ENCODE assay signal across 22 cellular contexts in genomic region chr21:18744840-18745239, GRCh38.
DNase-seq lines count a peak whose midpoint lies in the region; ATAC-seq, FAIRE-seq and TF ChIP-seq lines count a peak whose summit lies in the region.
"Had no signal": no experiment of that assay in that cellular context is flagged by ENCODE, and none has a peak within 500 bp of the region (broad histone marks: within the 10 kb centered on the region; RNA-seq: fewer than 3 reads in every experiment).

No MANE protein-coding gene starts in this region.

- H3K4me1 Mint-ChIP-seq in WTC11 (peaks cover 11% of the 10 kb centered on the region), nephron progenitor cell (peaks cover 11% of the 10 kb centered on the region)
- H3K4me1 Mint-ChIP-seq: B cell, CD14-positive monocyte had no signal

- intact Hi-C loops in left ventricle myocardium inferior (cut with micrococcal nuclease): no loop called here

- H3K9me3 Mint-ChIP-seq in WTC11: peaks cover 4% of the 10 kb centered on the region; the same call in 1 of the 2 replicates
- H3K9me3 Mint-ChIP-seq in nephron progenitor cell: no peaks in the 10 kb centered on the region

- no peak overlapping the region for H3K9ac ChIP-seq in HUES6 (ENCODE audit: low read length)
- H3K9ac ChIP-seq: SK-N-SH had no signal

- H3K4me3 ChIP-seq in HUES6 (ENCODE audit: low read depth, low read length): no peak overlapping the region
- no peak overlapping the region for H3K4me3 ChIP-seq in left ventricle myocardium inferior
- H3K4me3 ChIP-seq: A549, PC-9 had no signal

- FAIRE-seq in RCC 7860 (lab: Jason Lieb, UNC): no peak
- FAIRE-seq: A549 had no signal

- peaks cover 10% of the 10 kb centered on the region for H3K4me1 ChIP-seq in HUES6 (ENCODE audit: control insufficient read depth, insufficient read depth, low read length)
- H3K4me1 ChIP-seq in left ventricle myocardium inferior: no peaks in the 10 kb centered on the region
- H3K4me1 ChIP-seq: A549 had no signal

- no peaks in the 10 kb centered on the region for H3K36me3 ChIP-seq in HUES6 (ENCODE audit: control insufficient read depth, insufficient read depth, low read length)
- no peaks in the 10 kb centered on the region for H3K36me3 ChIP-seq in left ventricle myocardium inferior

- H3K9me3 ChIP-seq in HUES6 (ENCODE audit: control insufficient read depth, insufficient read depth, low read depth, low read length) (no peaks in the 10 kb centered on the region), left ventricle myocardium inferior (replicated peaks) (no peaks in the 10 kb centered on the region)
- H3K9me3 ChIP-seq: A549, SK-N-SH had no signal

- peak; percentile 74 for ATAC-seq in WTC11
- ATAC-seq: A549 had no signal

- CTCF ChIA-PET in WTC11 (lab: Charles Lee): no interaction called here

- H3K27me3 Mint-ChIP-seq in WTC11 (ENCODE audit: low read depth) (no peaks in the 10 kb centered on the region; the same call in 1 of the 2 replicates), nephron progenitor cell (ENCODE audit: low read depth, poor library complexity) (no peaks in the 10 kb centered on the region)
- H3K27me3 Mint-ChIP-seq: B cell had no signal

- H3K36me3 Mint-ChIP-seq in WTC11 (no peaks in the 10 kb centered on the region), nephron progenitor cell (ENCODE audit: low read depth) (no peaks in the 10 kb centered on the region)
- H3K36me3 Mint-ChIP-seq: CD14-positive monocyte had no signal

- TF ChIP-seq CTCF in WTC11 (IDR thresholded peaks at IDR 0.05): no peak
- TF ChIP-seq CTCF in nephron progenitor cell (IDR thresholded peaks at IDR 0.05): no peak
- TF ChIP-seq CTCF in left ventricle myocardium inferior (IDR thresholded peaks at IDR 0.05; ENCODE audit: borderline replicate concordance): no peak

- POLR2A ChIA-PET in WTC11 (lab: Charles Lee): no interaction called here

- H3K27ac ChIP-seq in HUES6 (ENCODE audit: low read depth, low read length): peak overlapping the region; percentile 13; the same call in 1 of the 2 replicates
- H3K27ac ChIP-seq in left ventricle myocardium inferior (replicated peaks): no peak overlapping the region
- H3K27ac ChIP-seq: A549, PC-9, RWPE1 had no signal

- no peak overlapping the region for H3K4me3 Mint-ChIP-seq in WTC11
- no peak overlapping the region for H3K4me3 Mint-ChIP-seq in nephron progenitor cell
- H3K4me3 Mint-ChIP-seq: B cell, CD14-positive monocyte, H9, HFFc6 had no signal

- H3K27me3 ChIP-seq in HUES6 (ENCODE audit: control insufficient read depth, insufficient read depth, low read length) (no peaks in the 10 kb centered on the region), left ventricle myocardium inferior (ENCODE audit: low read depth) (no peaks in the 10 kb centered on the region)

- H3K27ac Mint-ChIP-seq in WTC11 (no peak overlapping the region), nephron progenitor cell (peak overlapping the region; percentile 33)
- H3K27ac Mint-ChIP-seq: B cell, CD14-positive monocyte, H9, HFFc6 had no signal

- peak; percentile 55 for DNase-seq in NCI-H2227 treated with DMSO at 0.1 percent for 48 hours (lab: John Stamatoyannopoulos, UW)
- DNase-seq in WTC11 (ENCODE audit: low spot score): no peak
- no peak for DNase-seq in nephron progenitor cell
- no peak for DNase-seq in left ventricle myocardium inferior
- DNase-seq in RCC 7860 (ENCODE audit: low spot score): no peak
- no peak for DNase-seq in NCI-H1092 treated with DMSO at 0.1 percent for 48 hours (lab: John Stamatoyannopoulos, UW)
- DNase-seq in stimulated activated CD4-positive, alpha-beta T cell treated with anti-CD3 and anti-CD28 coated beads, Interleukin-12 subunit alpha, Interleukin-12 subunit beta, amount 100 ng/mL, for 4 hours: no peak
- DNase-seq: GDM1, H9, HFFc6, KG1, NCI-H1105, NCI-H2029 treated with DMSO at 0.1 percent for 48 hours, NCI-H524, PC-9, SIG-M5, SK-N-SH had no signal

TF ChIP-seq in WTC11, 78 proteins besides CTCF, POLR2A, EP300 and RAD21:
- TF ChIP-seq ZNF138 (CRISPR knock-in tag; conservative IDR thresholded peaks at IDR 0.05) (no peak), TP53 (CRISPR knock-in tag; IDR thresholded peaks at IDR 0.05) (no peak)
